In genomic region chr17:58432806-58433573, GRCh38 we compare ENCODE assay signal across 32 cellular contexts. TPM values are rescaled to one million over a fixed set of nuclear protein-coding genes. Genes with fewer than 3 reads are reported as not detected.
DNase-seq lines count a peak whose midpoint lies in the region; ATAC-seq and TF ChIP-seq lines count a peak whose summit lies in the region.
"Had no signal": no experiment of that assay in that cellular context is flagged by ENCODE, and none has a peak within 500 bp of the region (broad histone marks: within the 10 kb centered on the region; RNA-seq: fewer than 3 reads in every experiment).

No MANE protein-coding gene starts in this region.

- TF ChIP-seq CTCF in C4-2B (conservative IDR thresholded peaks at IDR 0.05) (peak; percentile 40), HFFc6 (IDR thresholded peaks at IDR 0.05) (peak; percentile 23; the same call in 1 of the 2 replicates), OCI-LY7 (conservative IDR thresholded peaks at IDR 0.05; ENCODE audit: low read length) (peak; percentile 61), endodermal cell (conservative IDR thresholded peaks at IDR 0.05) (peak; percentile 53)

- CTCF ChIA-PET in OCI-LY7 (lab: Charles Lee; ENCODE audit: unreplicated experiment), result no interaction called here

- H3K27ac ChIP-seq in C4-2B (no peak overlapping the region), OCI-LY7 (ENCODE audit: low read depth, low read length, poor library complexity, severe bottlenecking) (no peak overlapping the region), endodermal cell (ENCODE audit: low read depth, low read length) (no peak overlapping the region)
- H3K27ac ChIP-seq: BLaER1 treated with 17β-estradiol and CSF1 and Interleukin-3, amounts not matched to agents 10 nM and 100 nM; body of pancreas; prostate gland had no signal

- H3K27me3 Mint-ChIP-seq in HFFc6 (ENCODE audit: insufficient read depth) (peaks cover 12% of the 10 kb centered on the region), endodermal cell (ENCODE audit: insufficient read depth) (peaks cover 7% of the 10 kb centered on the region)
- H3K27me3 Mint-ChIP-seq: activated CD4-positive, alpha-beta memory T cell treated with anti-CD3 and anti-CD28 coated beads for 36 hours had no signal

- peaks cover 7% of the 10 kb centered on the region for H3K4me1 ChIP-seq in OCI-LY7 (ENCODE audit: insufficient read depth, low read length, poor library complexity, severe bottlenecking)
- no peaks in the 10 kb centered on the region for H3K4me1 ChIP-seq in endodermal cell (ENCODE audit: control insufficient read depth, insufficient read depth, low read length)
- H3K4me1 ChIP-seq: BLaER1 treated with 17β-estradiol and CSF1 and Interleukin-3, amounts not matched to agents 10 nM and 100 nM; body of pancreas; prostate gland had no signal

- H3K9me3 Mint-ChIP-seq in HFFc6 (no peaks in the 10 kb centered on the region), endodermal cell (no peaks in the 10 kb centered on the region)
- H3K9me3 Mint-ChIP-seq: activated CD4-positive, alpha-beta memory T cell treated with anti-CD3 and anti-CD28 coated beads for 36 hours; natural killer cell; stimulated activated effector memory CD8-positive, alpha-beta T cell treated with anti-CD3 and anti-CD28 coated beads, Interleukin-12 subunit alpha, Interleukin-12 subunit beta, amount 100 ng/mL, for 72 hours had no signal

- no peaks in the 10 kb centered on the region for H3K9me2 ChIP-seq in OCI-LY7 (ENCODE audit: insufficient read depth, low read length)

- no peaks in the 10 kb centered on the region for H3K79me2 ChIP-seq in OCI-LY7 (ENCODE audit: insufficient read depth, low read depth, low read length)

- no peaks in the 10 kb centered on the region for H4K20me1 ChIP-seq in OCI-LY7 (ENCODE audit: insufficient read depth, low read length)
- H4K20me1 ChIP-seq: BLaER1 treated with 17β-estradiol and CSF1 and Interleukin-3, amounts not matched to agents 10 nM and 100 nM had no signal

- no peak overlapping the region for H3K9ac ChIP-seq in endodermal cell (ENCODE audit: extremely low read depth, low read length, poor library complexity, severe bottlenecking)
- H3K9ac ChIP-seq: BLaER1 treated with 17β-estradiol and CSF1 and Interleukin-3, amounts not matched to agents 10 nM and 100 nM had no signal

- intact Hi-C loops in OCI-LY7 (cut with micrococcal nuclease; ENCODE audit: unreplicated experiment), result no loop called here

- no peak overlapping the region for H3K27ac Mint-ChIP-seq in HFFc6
- no peak overlapping the region for H3K27ac Mint-ChIP-seq in endodermal cell
- H3K27ac Mint-ChIP-seq: activated CD4-positive, alpha-beta memory T cell treated with anti-CD3 and anti-CD28 coated beads for 36 hours; natural killer cell; stimulated activated effector memory CD8-positive, alpha-beta T cell treated with anti-CD3 and anti-CD28 coated beads, Interleukin-12 subunit alpha, Interleukin-12 subunit beta, amount 100 ng/mL, for 72 hours had no signal

- H3K4me3 Mint-ChIP-seq in HFFc6, result no peak overlapping the region
- no peak overlapping the region for H3K4me3 Mint-ChIP-seq in endodermal cell
- H3K4me3 Mint-ChIP-seq: activated CD4-positive, alpha-beta memory T cell treated with anti-CD3 and anti-CD28 coated beads for 36 hours; natural killer cell; stimulated activated effector memory CD8-positive, alpha-beta T cell treated with anti-CD3 and anti-CD28 coated beads, Interleukin-12 subunit alpha, Interleukin-12 subunit beta, amount 100 ng/mL, for 72 hours had no signal

- BruUV-seq in OCI-LY7 (replicated peaks; lab: Mats Ljungman, UMichigan), result no TSS peak

- H3K4me3 ChIP-seq in OCI-LY7 (ENCODE audit: low read depth, low read length, poor library complexity, severe bottlenecking) (no peak overlapping the region), endodermal cell (ENCODE audit: low read length) (no peak overlapping the region)
- H3K4me3 ChIP-seq: BLaER1 treated with 17β-estradiol and CSF1 and Interleukin-3, amounts not matched to agents 10 nM and 100 nM; body of pancreas; mucosa of descending colon; prostate gland had no signal

- no peak overlapping the region for H2AFZ ChIP-seq in OCI-LY7 (ENCODE audit: low read length)

- H3K36me3 ChIP-seq in OCI-LY7 (ENCODE audit: insufficient read depth, low read length) (no peaks in the 10 kb centered on the region), endodermal cell (ENCODE audit: control insufficient read depth, insufficient read depth, low read length) (no peaks in the 10 kb centered on the region)
- H3K36me3 ChIP-seq: BLaER1 treated with 17β-estradiol and CSF1 and Interleukin-3, amounts not matched to agents 10 nM and 100 nM; prostate gland had no signal

- H3K4me2 ChIP-seq in OCI-LY7 (ENCODE audit: low read length), result no peak overlapping the region
- H3K4me2 ChIP-seq: BLaER1 treated with 17β-estradiol and CSF1 and Interleukin-3, amounts not matched to agents 10 nM and 100 nM had no signal

- no peak for ATAC-seq in GM18907 (IDR thresholded peaks at IDR 0.05; ENCODE audit: unreplicated experiment)
- ATAC-seq: body of pancreas; mucosa of descending colon; natural killer cell; stimulated activated effector memory CD8-positive, alpha-beta T cell treated with anti-CD3 and anti-CD28 coated beads, Interleukin-12 subunit alpha, Interleukin-12 subunit beta, amount 100 ng/mL, for 72 hours had no signal

- no peaks in the 10 kb centered on the region for H3K9me3 ChIP-seq in OCI-LY7 (ENCODE audit: low read length)
- no peaks in the 10 kb centered on the region for H3K9me3 ChIP-seq in endodermal cell (ENCODE audit: control insufficient read depth, low read length)
- H3K9me3 ChIP-seq: BLaER1 treated with 17β-estradiol and CSF1 and Interleukin-3, amounts not matched to agents 10 nM and 100 nM; body of pancreas; mucosa of descending colon; prostate gland had no signal

- H3K27me3 ChIP-seq in endodermal cell (ENCODE audit: control insufficient read depth, insufficient read depth, low read length, poor library complexity, severe bottlenecking), result peaks cover 6% of the 10 kb centered on the region
- H3K27me3 ChIP-seq: BLaER1 treated with 17β-estradiol and CSF1 and Interleukin-3, amounts not matched to agents 10 nM and 100 nM; body of pancreas had no signal

- H3K4me1 Mint-ChIP-seq in HFFc6 (ENCODE audit: low read depth) (no peaks in the 10 kb centered on the region), endodermal cell (no peaks in the 10 kb centered on the region)
- H3K4me1 Mint-ChIP-seq: natural killer cell; stimulated activated effector memory CD8-positive, alpha-beta T cell treated with anti-CD3 and anti-CD28 coated beads, Interleukin-12 subunit alpha, Interleukin-12 subunit beta, amount 100 ng/mL, for 72 hours had no signal

- 93 to 96% methylated on average over 5 to 7 of the region's 7 CpGs for WGBS in endodermal cell (ENCODE audit: insufficient coverage in 1 of 2, insufficient read length in 1 of 2), 2 experiments

- H3K36me3 Mint-ChIP-seq in HFFc6 (ENCODE audit: low read depth), result no peaks in the 10 kb centered on the region
- no peaks in the 10 kb centered on the region for H3K36me3 Mint-ChIP-seq in endodermal cell (ENCODE audit: low read depth)
- H3K36me3 Mint-ChIP-seq: natural killer cell; stimulated activated effector memory CD8-positive, alpha-beta T cell treated with anti-CD3 and anti-CD28 coated beads, Interleukin-12 subunit alpha, Interleukin-12 subunit beta, amount 100 ng/mL, for 72 hours had no signal

- DNase-seq in HFFc6, result no peak
- DNase-seq in OCI-LY7 (ENCODE audit: low spot score), result peak; percentile 6
- no peak for DNase-seq in endodermal cell
- DNase-seq in AG08395 (ENCODE audit: low spot score), result no peak
- no peak for DNase-seq in stimulated activated CD4-positive, alpha-beta T cell treated with anti-CD3 and anti-CD28 coated beads, Interleukin-2, amount 100 ng/mL, for 24 hours
- no peak for DNase-seq in NCI-H82 (lab: John Stamatoyannopoulos, UW)
- DNase-seq: activated CD4-positive, alpha-beta memory T cell treated with anti-CD3 and anti-CD28 coated beads for 36 hours; activated CD4-positive, CD25-positive, alpha-beta regulatory T cell treated with anti-CD3 and anti-CD28 coated beads, Interleukin-2, amount 50 U/mL, for 72 hours; activated naive CD4-positive, alpha-beta T cell treated with Interleukin-2 at 50 U/mL for 16 hours; body of pancreas; GDM1; GOT3; hippocampal formation; mucosa of descending colon; natural killer cell; NCI-H1105; NCI-H187; NCI-H526; NK-92 treated with Interleukin-12 subunit alpha and Interleukin-12 subunit beta, amount 100 ng/mL, for 24 hours; occipital lobe; Right ventricle myocardium superior; stimulated activated CD4-positive, alpha-beta T cell treated with anti-CD3 and anti-CD28 coated beads, Interleukin-15, amount 100 ng/mL, for 24 hours; substantia nigra; trophoblast cell had no signal

- POLR2A ChIA-PET in OCI-LY7 (lab: Charles Lee), result interaction anchor here (0.5 to 0.7 kb wide), 3 partner anchors 36 to 880 kb away, joined by 3 to 4 read pairs (median 3); no protein-coding TSS in a partner anchor

RNA-seq across cellular contexts. Expression of gene RNF43, which starts 15.7 kb away (rescaled TPM):
- not detected for total RNA-seq in HFFc6 (2021; fragmentation: NEBNext Ultra II Directional; extraction: Animal tissue kit (Norgen Biotek cat#: 25700))
- total RNA-seq in OCI-LY7 (2014; rRNA removed; shearing (Covaris generic)), result 0.19 and 0.39 TPM in 2 replicates
- 0.50 and 0.80 TPM in 2 replicates for total RNA-seq in OCI-LY7 (2022)
- 1 to 10 TPM; 3.2 to 4.1 TPM for total RNA-seq in endodermal cell
- 4.1 TPM for polyA plus RNA-seq in endodermal cell (2013, experiment 1 of 2)
- 3.4 TPM for polyA plus RNA-seq in endodermal cell (2013, experiment 2 of 2)
- total RNA-seq: endothelial cell of umbilical vein had no signal
- polyA plus RNA-seq: AG04450, endothelial cell of umbilical vein had no signal

RNA-seq across cellular contexts. Expression of gene HSF5, which starts 55.2 kb away (rescaled TPM):
- not detected for total RNA-seq in HFFc6 (2021; fragmentation: NEBNext Ultra II Directional; extraction: Animal tissue kit (Norgen Biotek cat#: 25700))
- total RNA-seq in OCI-LY7 (2014; rRNA removed; shearing (Covaris generic)), result 0.22 TPM in 1 of 2 replicates, not detected in the other
- total RNA-seq in OCI-LY7 (2022) (not detected in 2 replicates), endodermal cell (under 1 TPM; 0.09 to 0.22 TPM)
- 0.04 TPM for polyA plus RNA-seq in endodermal cell (2013, experiment 1 of 2)
- not detected for polyA plus RNA-seq in endodermal cell (2013, experiment 2 of 2)
- total RNA-seq: body of pancreas, chondrocyte, endothelial cell of umbilical vein, Right ventricle myocardium superior had no signal
- polyA plus RNA-seq: AG04450 had no signal
